In genomic region chr7:7181519-7182155, GRCh38 we compare ENCODE assay signal across 1 cellular context.
TF ChIP-seq lines count a peak whose summit lies in the region.

No MANE protein-coding gene starts in this region.

TF ChIP-seq in HepG2, 621 proteins besides CTCF, POLR2A, EP300 and RAD21 (continued from another document and continues in another):
- TF ChIP-seq ETV5 (CRISPR knock-in tag; IDR thresholded peaks at IDR 0.05; ENCODE audit: borderline replicate concordance) = peak; percentile 41; the same call in 1 of the 2 replicates
- TF ChIP-seq ZNF329 (CRISPR knock-in tag; IDR thresholded peaks at IDR 0.05; ENCODE audit: low read depth) = no peak
- no peak for TF ChIP-seq ZMYM4 (CRISPR knock-in tag; IDR thresholded peaks at IDR 0.05)
- TF ChIP-seq ZMYM3 (CRISPR knock-in tag; IDR thresholded peaks at IDR 0.05) = 0 out of 2 replicates have a peak, but pooled peaks have one; percentile 7
- no peak for TF ChIP-seq KDM1A (CRISPR knock-in tag; IDR thresholded peaks at IDR 0.05)
- no peak for TF ChIP-seq ZNF776 (CRISPR knock-in tag; IDR thresholded peaks at IDR 0.05)
- TF ChIP-seq GATAD1 (CRISPR knock-in tag; IDR thresholded peaks at IDR 0.05) = no peak
- no peak for TF ChIP-seq PITX1 (CRISPR knock-in tag; IDR thresholded peaks at IDR 0.05)
- TF ChIP-seq GABPB1 (CRISPR knock-in tag; IDR thresholded peaks at IDR 0.05) = no peak
- no peak for TF ChIP-seq CENPBD1 (CRISPR knock-in tag; IDR thresholded peaks at IDR 0.05; ENCODE audit: borderline replicate concordance, low read depth)
- no peak for TF ChIP-seq SP1 (IDR thresholded peaks at IDR 0.05)
- no peak for TF ChIP-seq SP1 (CRISPR knock-in tag; IDR thresholded peaks at IDR 0.05)
- no peak for TF ChIP-seq ZNF225 (CRISPR knock-in tag; IDR thresholded peaks at IDR 0.05)
- TF ChIP-seq, protein P1, sequence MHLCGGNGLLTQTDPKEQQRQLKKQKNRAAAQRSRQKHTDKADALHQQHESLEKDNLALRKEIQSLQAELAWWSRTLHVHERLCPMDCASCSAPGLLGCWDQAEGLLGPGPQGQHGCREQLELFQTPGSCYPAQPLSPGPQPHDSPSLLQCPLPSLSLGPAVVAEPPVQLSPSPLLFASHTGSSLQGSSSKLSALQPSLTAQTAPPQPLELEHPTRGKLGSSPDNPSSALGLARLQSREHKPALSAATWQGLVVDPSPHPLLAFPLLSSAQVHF (CRISPR knock-in tag; IDR thresholded peaks at IDR 0.05) = no peak
- no peak for TF ChIP-seq ZNF530 (CRISPR knock-in tag; IDR thresholded peaks at IDR 0.05; ENCODE audit: low read depth)
- TF ChIP-seq HOXA5 (CRISPR knock-in tag; IDR thresholded peaks at IDR 0.05) = no peak
- TF ChIP-seq, protein P2, sequence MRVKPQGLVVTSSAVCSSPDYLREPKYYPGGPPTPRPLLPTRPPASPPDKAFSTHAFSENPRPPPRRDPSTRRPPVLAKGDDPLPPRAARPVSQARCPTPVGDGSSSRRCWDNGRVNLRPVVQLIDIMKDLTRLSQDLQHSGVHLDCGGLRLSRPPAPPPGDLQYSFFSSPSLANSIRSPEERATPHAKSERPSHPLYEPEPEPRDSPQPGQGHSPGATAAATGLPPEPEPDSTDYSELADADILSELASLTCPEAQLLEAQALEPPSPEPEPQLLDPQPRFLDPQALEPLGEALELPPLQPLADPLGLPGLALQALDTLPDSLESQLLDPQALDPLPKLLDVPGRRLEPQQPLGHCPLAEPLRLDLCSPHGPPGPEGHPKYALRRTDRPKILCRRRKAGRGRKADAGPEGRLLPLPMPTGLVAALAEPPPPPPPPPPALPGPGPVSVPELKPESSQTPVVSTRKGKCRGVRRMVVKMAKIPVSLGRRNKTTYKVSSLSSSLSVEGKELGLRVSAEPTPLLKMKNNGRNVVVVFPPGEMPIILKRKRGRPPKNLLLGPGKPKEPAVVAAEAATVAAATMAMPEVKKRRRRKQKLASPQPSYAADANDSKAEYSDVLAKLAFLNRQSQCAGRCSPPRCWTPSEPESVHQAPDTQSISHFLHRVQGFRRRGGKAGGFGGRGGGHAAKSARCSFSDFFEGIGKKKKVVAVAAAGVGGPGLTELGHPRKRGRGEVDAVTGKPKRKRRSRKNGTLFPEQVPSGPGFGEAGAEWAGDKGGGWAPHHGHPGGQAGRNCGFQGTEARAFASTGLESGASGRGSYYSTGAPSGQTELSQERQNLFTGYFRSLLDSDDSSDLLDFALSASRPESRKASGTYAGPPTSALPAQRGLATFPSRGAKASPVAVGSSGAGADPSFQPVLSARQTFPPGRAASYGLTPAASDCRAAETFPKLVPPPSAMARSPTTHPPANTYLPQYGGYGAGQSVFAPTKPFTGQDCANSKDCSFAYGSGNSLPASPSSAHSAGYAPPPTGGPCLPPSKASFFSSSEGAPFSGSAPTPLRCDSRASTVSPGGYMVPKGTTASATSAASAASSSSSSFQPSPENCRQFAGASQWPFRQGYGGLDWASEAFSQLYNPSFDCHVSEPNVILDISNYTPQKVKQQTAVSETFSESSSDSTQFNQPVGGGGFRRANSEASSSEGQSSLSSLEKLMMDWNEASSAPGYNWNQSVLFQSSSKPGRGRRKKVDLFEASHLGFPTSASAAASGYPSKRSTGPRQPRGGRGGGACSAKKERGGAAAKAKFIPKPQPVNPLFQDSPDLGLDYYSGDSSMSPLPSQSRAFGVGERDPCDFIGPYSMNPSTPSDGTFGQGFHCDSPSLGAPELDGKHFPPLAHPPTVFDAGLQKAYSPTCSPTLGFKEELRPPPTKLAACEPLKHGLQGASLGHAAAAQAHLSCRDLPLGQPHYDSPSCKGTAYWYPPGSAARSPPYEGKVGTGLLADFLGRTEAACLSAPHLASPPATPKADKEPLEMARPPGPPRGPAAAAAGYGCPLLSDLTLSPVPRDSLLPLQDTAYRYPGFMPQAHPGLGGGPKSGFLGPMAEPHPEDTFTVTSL (CRISPR knock-in tag; IDR thresholded peaks at IDR 0.05; ENCODE audit: borderline replicate concordance) = no peak
- no peak for TF ChIP-seq HCFC1 (IDR thresholded peaks at IDR 0.05; ENCODE audit: low read depth, low read length)
- no peak; the same call in 1 of the 2 replicates for TF ChIP-seq ZNF124 (CRISPR knock-in tag; IDR thresholded peaks at IDR 0.05)
- TF ChIP-seq NAIF1 (CRISPR knock-in tag; IDR thresholded peaks at IDR 0.05; ENCODE audit: borderline replicate concordance) = no peak
- no peak for TF ChIP-seq ZNF383 (CRISPR knock-in tag; IDR thresholded peaks at IDR 0.05; ENCODE audit: borderline replicate concordance)
- TF ChIP-seq ZNF567 (CRISPR knock-in tag; IDR thresholded peaks at IDR 0.05; ENCODE audit: borderline replicate concordance) = no peak
- TF ChIP-seq ELF4 (CRISPR knock-in tag; IDR thresholded peaks at IDR 0.05; ENCODE audit: borderline replicate concordance) = 0 out of 2 replicates have a peak, but pooled peaks have one; percentile 3
- TF ChIP-seq, protein P3, sequence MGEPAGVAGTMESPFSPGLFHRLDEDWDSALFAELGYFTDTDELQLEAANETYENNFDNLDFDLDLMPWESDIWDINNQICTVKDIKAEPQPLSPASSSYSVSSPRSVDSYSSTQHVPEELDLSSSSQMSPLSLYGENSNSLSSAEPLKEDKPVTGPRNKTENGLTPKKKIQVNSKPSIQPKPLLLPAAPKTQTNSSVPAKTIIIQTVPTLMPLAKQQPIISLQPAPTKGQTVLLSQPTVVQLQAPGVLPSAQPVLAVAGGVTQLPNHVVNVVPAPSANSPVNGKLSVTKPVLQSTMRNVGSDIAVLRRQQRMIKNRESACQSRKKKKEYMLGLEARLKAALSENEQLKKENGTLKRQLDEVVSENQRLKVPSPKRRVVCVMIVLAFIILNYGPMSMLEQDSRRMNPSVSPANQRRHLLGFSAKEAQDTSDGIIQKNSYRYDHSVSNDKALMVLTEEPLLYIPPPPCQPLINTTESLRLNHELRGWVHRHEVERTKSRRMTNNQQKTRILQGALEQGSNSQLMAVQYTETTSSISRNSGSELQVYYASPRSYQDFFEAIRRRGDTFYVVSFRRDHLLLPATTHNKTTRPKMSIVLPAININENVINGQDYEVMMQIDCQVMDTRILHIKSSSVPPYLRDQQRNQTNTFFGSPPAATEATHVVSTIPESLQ (CRISPR knock-in tag; conservative IDR thresholded peaks at IDR 0.05) = no peak
- no peak for TF ChIP-seq HNRNPH1 (optimal IDR thresholded peaks at IDR 0.05; ENCODE audit: low read depth, low read length)
- TF ChIP-seq CREB3 (CRISPR knock-in tag; IDR thresholded peaks at IDR 0.05) = no peak
- no peak for TF ChIP-seq PRDM15 (CRISPR knock-in tag; IDR thresholded peaks at IDR 0.05)
- TF ChIP-seq STAG1 (CRISPR knock-in tag; IDR thresholded peaks at IDR 0.05) = no peak; the same call in 1 of the 2 replicates
- TF ChIP-seq SOX6 (IDR thresholded peaks at IDR 0.05) = no peak
- TF ChIP-seq SOX6 (CRISPR knock-in tag; IDR thresholded peaks at IDR 0.05) = peak; percentile 38; the same call in 1 of the 2 replicates
- TF ChIP-seq NFIB (CRISPR knock-in tag; IDR thresholded peaks at IDR 0.05; ENCODE audit: borderline replicate concordance) = no peak
- no peak for TF ChIP-seq ZSCAN20 (CRISPR knock-in tag; IDR thresholded peaks at IDR 0.05; ENCODE audit: borderline replicate concordance)
- TF ChIP-seq NFKBIZ (CRISPR knock-in tag; IDR thresholded peaks at IDR 0.05) = no peak
- TF ChIP-seq, protein P4, sequence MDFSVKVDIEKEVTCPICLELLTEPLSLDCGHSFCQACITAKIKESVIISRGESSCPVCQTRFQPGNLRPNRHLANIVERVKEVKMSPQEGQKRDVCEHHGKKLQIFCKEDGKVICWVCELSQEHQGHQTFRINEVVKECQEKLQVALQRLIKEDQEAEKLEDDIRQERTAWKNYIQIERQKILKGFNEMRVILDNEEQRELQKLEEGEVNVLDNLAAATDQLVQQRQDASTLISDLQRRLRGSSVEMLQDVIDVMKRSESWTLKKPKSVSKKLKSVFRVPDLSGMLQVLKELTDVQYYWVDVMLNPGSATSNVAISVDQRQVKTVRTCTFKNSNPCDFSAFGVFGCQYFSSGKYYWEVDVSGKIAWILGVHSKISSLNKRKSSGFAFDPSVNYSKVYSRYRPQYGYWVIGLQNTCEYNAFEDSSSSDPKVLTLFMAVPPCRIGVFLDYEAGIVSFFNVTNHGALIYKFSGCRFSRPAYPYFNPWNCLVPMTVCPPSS (IDR thresholded peaks at IDR 0.05) = no peak
- TF ChIP-seq POLR2G (IDR thresholded peaks at IDR 0.05; ENCODE audit: low read depth, low read length) = peak; percentile 70
- no peak for TF ChIP-seq TCF12 (IDR thresholded peaks at IDR 0.05)
- no peak for TF ChIP-seq TCF12 (CRISPR knock-in tag; IDR thresholded peaks at IDR 0.05)
- TF ChIP-seq ZMAT5 (CRISPR knock-in tag; IDR thresholded peaks at IDR 0.05; ENCODE audit: borderline replicate concordance, low read depth) = no peak
- TF ChIP-seq CBX5 (CRISPR knock-in tag; IDR thresholded peaks at IDR 0.05; ENCODE audit: borderline replicate concordance) = no peak
- TF ChIP-seq ZBTB1 (CRISPR knock-in tag; IDR thresholded peaks at IDR 0.05; ENCODE audit: borderline replicate concordance) = no peak
- TF ChIP-seq DPF2 (CRISPR knock-in tag; IDR thresholded peaks at IDR 0.05; ENCODE audit: borderline replicate concordance, low read depth) = no peak; the same call in 1 of the 2 replicates
- no peak for TF ChIP-seq PBX3 (CRISPR knock-in tag; IDR thresholded peaks at IDR 0.05; ENCODE audit: borderline replicate concordance)
- TF ChIP-seq TBL1XR1 (IDR thresholded peaks at IDR 0.05; ENCODE audit: borderline replicate concordance, low read length, partially characterized antibody) = no peak
- no peak for TF ChIP-seq ZNF589 (CRISPR knock-in tag; conservative IDR thresholded peaks at IDR 0.05)
- TF ChIP-seq ZBTB49 (CRISPR knock-in tag; IDR thresholded peaks at IDR 0.05; ENCODE audit: borderline replicate concordance) = no peak
- TF ChIP-seq ZZZ3 (CRISPR knock-in tag; IDR thresholded peaks at IDR 0.05; ENCODE audit: borderline replicate concordance) = 0 out of 2 replicates have a peak, but pooled peaks have one; percentile 33
- TF ChIP-seq PLSCR1 (CRISPR knock-in tag; IDR thresholded peaks at IDR 0.05; ENCODE audit: borderline replicate concordance) = no peak
